Comparison of ENCODE assay signal across 2 cellular contexts in the genomic region with DNA sequence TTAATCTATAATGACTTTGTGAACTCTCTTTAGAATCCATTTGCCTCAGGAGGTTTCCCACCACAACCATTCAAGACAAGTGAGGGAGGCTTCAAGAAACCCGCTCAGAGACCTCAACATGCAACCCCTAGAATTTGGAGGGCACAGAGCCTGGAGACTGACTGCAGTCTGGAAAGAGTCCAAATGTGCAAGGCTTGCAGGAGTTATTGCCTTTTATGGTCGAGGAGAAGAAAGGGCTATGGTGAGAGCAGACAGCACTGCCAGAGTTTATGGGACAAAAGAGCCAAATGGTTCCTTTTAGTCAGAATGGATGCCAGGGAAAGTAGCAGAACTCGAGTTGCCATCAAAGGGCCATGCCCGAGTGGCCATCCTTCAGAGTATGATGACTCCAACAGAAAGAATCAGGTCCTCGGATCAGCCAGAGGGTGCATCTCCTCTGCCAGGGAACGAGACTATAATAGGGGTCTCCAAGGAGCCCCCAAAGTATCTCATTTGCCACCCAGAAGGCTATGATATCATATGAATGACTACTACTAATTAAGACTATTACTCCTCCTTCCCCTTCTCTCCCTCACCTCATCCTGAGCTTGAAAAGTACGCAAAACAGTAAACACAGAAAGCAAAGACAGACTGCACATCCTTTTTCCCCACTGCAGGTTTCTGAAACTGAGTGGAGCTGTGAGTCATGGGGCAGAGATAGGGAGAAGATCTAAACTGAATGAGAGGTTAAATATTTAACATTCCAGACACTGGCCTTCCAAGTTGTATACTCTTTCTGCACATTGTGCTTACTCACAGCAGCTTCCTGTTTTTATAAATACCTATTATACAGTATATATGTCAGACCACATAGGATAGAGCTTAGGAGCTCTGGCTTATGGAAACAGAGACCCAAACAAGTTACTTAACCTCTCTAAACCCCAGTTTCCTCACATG.
A peak's percentile ranks its signal among the peaks of the same experiment; 100 is the strongest.
TF ChIP-seq lines count a peak whose summit lies in the region.

No MANE protein-coding gene starts in this region.

TF ChIP-seq in A549, 52 proteins besides CTCF, POLR2A, EP300 and RAD21:
- no peak for TF ChIP-seq GATA3 (IDR thresholded peaks at IDR 0.05; ENCODE audit: borderline replicate concordance)
- no peak for TF ChIP-seq CBX8 (IDR thresholded peaks at IDR 0.05)
- TF ChIP-seq MAFK (IDR thresholded peaks at IDR 0.05; ENCODE audit: partially characterized antibody): no peak
- TF ChIP-seq ZNF302 (CRISPR knock-in tag; IDR thresholded peaks at IDR 0.05): no peak
- 0 out of 2 replicates have a peak, but pooled peaks have one; percentile 15 for TF ChIP-seq JUNB (IDR thresholded peaks at IDR 0.05)
- TF ChIP-seq, protein P1, sequence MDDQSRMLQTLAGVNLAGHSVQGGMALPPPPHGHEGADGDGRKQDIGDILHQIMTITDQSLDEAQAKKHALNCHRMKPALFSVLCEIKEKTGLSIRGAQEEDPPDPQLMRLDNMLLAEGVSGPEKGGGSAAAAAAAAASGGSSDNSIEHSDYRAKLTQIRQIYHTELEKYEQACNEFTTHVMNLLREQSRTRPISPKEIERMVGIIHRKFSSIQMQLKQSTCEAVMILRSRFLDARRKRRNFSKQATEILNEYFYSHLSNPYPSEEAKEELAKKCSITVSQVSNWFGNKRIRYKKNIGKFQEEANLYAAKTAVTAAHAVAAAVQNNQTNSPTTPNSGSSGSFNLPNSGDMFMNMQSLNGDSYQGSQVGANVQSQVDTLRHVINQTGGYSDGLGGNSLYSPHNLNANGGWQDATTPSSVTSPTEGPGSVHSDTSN (IDR thresholded peaks at IDR 0.05): no peak
- TF ChIP-seq FOSL2 (IDR thresholded peaks at IDR 0.05): no peak
- TF ChIP-seq FOSL2 (CRISPR knock-in tag; IDR thresholded peaks at IDR 0.05): peak; percentile 31; the same call in 1 of the 2 replicates
- no peak for TF ChIP-seq NR3C1 (IDR thresholded peaks at IDR 0.05)
- TF ChIP-seq, protein P2, sequence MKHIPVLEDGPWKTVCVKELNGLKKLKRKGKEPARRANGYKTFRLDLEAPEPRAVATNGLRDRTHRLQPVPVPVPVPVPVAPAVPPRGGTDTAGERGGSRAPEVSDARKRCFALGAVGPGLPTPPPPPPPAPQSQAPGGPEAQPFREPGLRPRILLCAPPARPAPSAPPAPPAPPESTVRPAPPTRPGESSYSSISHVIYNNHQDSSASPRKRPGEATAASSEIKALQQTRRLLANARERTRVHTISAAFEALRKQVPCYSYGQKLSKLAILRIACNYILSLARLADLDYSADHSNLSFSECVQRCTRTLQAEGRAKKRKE (CRISPR knock-in tag; IDR thresholded peaks at IDR 0.05; ENCODE audit: low read depth): no peak
- TF ChIP-seq CHD2 (IDR thresholded peaks at IDR 0.05; ENCODE audit: low read length, partially characterized antibody): no peak
- no peak for TF ChIP-seq MAZ (IDR thresholded peaks at IDR 0.05; ENCODE audit: borderline replicate concordance, low read depth, low read length)
- no peak for TF ChIP-seq RNF2 (IDR thresholded peaks at IDR 0.05; ENCODE audit: borderline replicate concordance, low read depth)

TF ChIP-seq in GM23338, 12 proteins besides CTCF, POLR2A, EP300 and RAD21:
- TF ChIP-seq JUNB (IDR thresholded peaks at IDR 0.05; ENCODE audit: unreplicated experiment) (no peak), NANOG (IDR thresholded peaks at IDR 0.05; ENCODE audit: borderline replicate concordance) (no peak), ZNF331 (CRISPR knock-in tag; IDR thresholded peaks at IDR 0.05; ENCODE audit: low read depth) (no peak), ZNF114 (CRISPR knock-in tag; IDR thresholded peaks at IDR 0.05) (no peak), CREB1 (CRISPR knock-in tag; IDR thresholded peaks at IDR 0.05; ENCODE audit: low read depth) (no peak), POLR2AphosphoS5 (IDR thresholded peaks at IDR 0.05; ENCODE audit: low read depth) (no peak), EZH2phosphoT487 (IDR thresholded peaks at IDR 0.05; ENCODE audit: unreplicated experiment) (no peak), STAT1 (IDR thresholded peaks at IDR 0.05; ENCODE audit: unreplicated experiment) (no peak), EZH2 (IDR thresholded peaks at IDR 0.05; ENCODE audit: low read depth, unreplicated experiment) (no peak)
- TF ChIP-seq, protein P3, sequence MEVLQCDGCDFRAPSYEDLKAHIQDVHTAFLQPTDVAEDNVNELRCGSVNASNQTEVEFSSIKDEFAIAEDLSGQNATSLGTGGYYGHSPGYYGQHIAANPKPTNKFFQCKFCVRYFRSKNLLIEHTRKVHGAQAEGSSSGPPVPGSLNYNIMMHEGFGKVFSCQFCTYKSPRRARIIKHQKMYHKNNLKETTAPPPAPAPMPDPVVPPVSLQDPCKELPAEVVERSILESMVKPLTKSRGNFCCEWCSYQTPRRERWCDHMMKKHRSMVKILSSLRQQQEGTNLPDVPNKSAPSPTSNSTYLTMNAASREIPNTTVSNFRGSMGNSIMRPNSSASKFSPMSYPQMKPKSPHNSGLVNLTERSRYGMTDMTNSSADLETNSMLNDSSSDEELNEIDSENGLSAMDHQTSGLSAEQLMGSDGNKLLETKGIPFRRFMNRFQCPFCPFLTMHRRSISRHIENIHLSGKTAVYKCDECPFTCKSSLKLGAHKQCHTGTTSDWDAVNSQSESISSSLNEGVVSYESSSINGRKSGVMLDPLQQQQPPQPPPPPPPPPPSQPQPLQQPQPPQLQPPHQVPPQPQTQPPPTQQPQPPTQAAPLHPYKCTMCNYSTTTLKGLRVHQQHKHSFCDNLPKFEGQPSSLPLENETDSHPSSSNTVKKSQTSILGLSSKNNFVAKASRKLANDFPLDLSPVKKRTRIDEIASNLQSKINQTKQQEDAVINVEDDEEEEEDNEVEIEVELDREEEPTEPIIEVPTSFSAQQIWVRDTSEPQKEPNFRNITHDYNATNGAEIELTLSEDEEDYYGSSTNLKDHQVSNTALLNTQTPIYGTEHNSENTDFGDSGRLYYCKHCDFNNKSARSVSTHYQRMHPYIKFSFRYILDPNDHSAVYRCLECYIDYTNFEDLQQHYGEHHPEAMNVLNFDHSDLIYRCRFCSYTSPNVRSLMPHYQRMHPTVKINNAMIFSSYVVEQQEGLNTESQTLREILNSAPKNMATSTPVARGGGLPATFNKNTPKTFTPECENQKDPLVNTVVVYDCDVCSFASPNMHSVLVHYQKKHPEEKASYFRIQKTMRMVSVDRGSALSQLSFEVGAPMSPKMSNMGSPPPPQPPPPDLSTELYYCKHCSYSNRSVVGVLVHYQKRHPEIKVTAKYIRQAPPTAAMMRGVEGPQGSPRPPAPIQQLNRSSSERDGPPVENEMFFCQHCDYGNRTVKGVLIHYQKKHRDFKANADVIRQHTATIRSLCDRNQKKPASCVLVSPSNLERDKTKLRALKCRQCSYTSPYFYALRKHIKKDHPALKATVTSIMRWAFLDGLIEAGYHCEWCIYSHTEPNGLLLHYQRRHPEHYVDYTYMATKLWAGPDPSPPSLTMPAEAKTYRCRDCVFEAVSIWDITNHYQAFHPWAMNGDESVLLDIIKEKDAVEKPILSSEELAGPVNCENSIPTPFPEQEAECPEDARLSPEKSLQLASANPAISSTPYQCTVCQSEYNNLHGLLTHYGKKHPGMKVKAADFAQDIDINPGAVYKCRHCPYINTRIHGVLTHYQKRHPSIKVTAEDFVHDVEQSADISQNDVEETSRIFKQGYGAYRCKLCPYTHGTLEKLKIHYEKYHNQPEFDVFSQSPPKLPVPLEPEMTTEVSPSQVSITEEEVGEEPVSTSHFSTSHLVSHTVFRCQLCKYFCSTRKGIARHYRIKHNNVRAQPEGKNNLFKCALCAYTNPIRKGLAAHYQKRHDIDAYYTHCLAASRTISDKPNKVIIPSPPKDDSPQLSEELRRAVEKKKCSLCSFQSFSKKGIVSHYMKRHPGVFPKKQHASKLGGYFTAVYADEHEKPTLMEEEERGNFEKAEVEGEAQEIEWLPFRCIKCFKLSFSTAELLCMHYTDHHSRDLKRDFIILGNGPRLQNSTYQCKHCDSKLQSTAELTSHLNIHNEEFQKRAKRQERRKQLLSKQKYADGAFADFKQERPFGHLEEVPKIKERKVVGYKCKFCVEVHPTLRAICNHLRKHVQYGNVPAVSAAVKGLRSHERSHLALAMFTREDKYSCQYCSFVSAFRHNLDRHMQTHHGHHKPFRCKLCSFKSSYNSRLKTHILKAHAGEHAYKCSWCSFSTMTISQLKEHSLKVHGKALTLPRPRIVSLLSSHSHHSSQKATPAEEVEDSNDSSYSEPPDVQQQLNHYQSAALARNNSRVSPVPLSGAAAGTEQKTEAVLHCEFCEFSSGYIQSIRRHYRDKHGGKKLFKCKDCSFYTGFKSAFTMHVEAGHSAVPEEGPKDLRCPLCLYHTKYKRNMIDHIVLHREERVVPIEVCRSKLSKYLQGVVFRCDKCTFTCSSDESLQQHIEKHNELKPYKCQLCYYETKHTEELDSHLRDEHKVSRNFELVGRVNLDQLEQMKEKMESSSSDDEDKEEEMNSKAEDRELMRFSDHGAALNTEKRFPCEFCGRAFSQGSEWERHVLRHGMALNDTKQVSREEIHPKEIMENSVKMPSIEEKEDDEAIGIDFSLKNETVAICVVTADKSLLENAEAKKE (CRISPR knock-in tag; IDR thresholded peaks at IDR 0.05): no peak
- TF ChIP-seq, protein P4, sequence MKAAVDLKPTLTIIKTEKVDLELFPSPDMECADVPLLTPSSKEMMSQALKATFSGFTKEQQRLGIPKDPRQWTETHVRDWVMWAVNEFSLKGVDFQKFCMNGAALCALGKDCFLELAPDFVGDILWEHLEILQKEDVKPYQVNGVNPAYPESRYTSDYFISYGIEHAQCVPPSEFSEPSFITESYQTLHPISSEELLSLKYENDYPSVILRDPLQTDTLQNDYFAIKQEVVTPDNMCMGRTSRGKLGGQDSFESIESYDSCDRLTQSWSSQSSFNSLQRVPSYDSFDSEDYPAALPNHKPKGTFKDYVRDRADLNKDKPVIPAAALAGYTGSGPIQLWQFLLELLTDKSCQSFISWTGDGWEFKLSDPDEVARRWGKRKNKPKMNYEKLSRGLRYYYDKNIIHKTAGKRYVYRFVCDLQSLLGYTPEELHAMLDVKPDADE (IDR thresholded peaks at IDR 0.05): no peak
- TF ChIP-seq, protein P5, sequence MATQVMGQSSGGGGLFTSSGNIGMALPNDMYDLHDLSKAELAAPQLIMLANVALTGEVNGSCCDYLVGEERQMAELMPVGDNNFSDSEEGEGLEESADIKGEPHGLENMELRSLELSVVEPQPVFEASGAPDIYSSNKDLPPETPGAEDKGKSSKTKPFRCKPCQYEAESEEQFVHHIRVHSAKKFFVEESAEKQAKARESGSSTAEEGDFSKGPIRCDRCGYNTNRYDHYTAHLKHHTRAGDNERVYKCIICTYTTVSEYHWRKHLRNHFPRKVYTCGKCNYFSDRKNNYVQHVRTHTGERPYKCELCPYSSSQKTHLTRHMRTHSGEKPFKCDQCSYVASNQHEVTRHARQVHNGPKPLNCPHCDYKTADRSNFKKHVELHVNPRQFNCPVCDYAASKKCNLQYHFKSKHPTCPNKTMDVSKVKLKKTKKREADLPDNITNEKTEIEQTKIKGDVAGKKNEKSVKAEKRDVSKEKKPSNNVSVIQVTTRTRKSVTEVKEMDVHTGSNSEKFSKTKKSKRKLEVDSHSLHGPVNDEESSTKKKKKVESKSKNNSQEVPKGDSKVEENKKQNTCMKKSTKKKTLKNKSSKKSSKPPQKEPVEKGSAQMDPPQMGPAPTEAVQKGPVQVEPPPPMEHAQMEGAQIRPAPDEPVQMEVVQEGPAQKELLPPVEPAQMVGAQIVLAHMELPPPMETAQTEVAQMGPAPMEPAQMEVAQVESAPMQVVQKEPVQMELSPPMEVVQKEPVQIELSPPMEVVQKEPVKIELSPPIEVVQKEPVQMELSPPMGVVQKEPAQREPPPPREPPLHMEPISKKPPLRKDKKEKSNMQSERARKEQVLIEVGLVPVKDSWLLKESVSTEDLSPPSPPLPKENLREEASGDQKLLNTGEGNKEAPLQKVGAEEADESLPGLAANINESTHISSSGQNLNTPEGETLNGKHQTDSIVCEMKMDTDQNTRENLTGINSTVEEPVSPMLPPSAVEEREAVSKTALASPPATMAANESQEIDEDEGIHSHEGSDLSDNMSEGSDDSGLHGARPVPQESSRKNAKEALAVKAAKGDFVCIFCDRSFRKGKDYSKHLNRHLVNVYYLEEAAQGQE (IDR thresholded peaks at IDR 0.05; ENCODE audit: unreplicated experiment): no peak
